In genomic region chr22:40416267-40416570, GRCh38 we compare ENCODE assay signal across 1 cellular context.
TF ChIP-seq lines count a peak whose summit lies in the region.

No MANE protein-coding gene starts in this region.

TF ChIP-seq in SK-N-SH treated with all-trans-retinoic acid at 6 μM for 48 hours, 23 proteins besides CTCF, POLR2A, EP300 and RAD21 (continued from another document):
- TF ChIP-seq CREB5 (CRISPR knock-in tag; IDR thresholded peaks at IDR 0.05; ENCODE audit: low read depth) (no peak), OSR1 (CRISPR knock-in tag; IDR thresholded peaks at IDR 0.05) (no peak)
